Comparison of ENCODE assay signal across 25 cellular contexts in the genomic region with DNA sequence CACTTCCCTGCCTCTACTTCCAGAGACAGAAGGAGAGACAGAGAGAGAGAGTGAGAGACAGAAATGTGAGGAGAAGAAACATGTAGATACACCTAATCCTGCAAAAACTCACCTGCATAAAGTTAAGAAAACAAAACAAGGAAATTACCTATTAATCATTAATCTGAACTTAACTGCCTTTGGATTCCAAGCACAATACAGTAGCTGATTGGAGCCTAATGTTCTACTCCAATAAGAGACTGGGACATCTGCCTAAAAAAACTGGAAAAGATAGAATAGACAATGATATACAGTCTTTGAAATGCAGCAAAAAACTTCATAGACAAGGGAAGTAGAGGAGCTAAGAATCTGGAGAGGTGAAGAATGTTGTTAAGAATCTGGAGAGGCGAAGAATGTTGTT.
"Had no signal": no experiment of that assay in that cellular context is flagged by ENCODE, and none has a peak within 500 bp of the region (broad histone marks: within the 10 kb centered on the region; RNA-seq: fewer than 3 reads in every experiment).

No MANE protein-coding gene starts in this region.

- ATAC-seq: activated CD4-positive, alpha-beta T cell treated with anti-CD3 and anti-CD28 coated beads for 36 hours; activated T-cell treated with anti-CD3 and anti-CD28 coated beads, Interleukin-2, amount 50 U/mL, for 72 hours; K562; Panc1; Right ventricle myocardium inferior had no signal

- H3K4me3 Mint-ChIP-seq: activated CD4-positive, alpha-beta memory T cell treated with anti-CD3 and anti-CD28 coated beads, Interleukin-2, amount 10 ng/mL, durations not matched to agents 7 days and 5 days; activated CD4-positive, alpha-beta T cell treated with anti-CD3 and anti-CD28 coated beads for 36 hours; activated naive CD4-positive, alpha-beta T cell treated with anti-CD3 and anti-CD28 coated beads, Interleukin-2, amount 10 ng/mL, durations not matched to agents 7 days and 5 days; activated naive CD8-positive, alpha-beta T cell treated with anti-CD3 and anti-CD28 coated beads for 36 hours; activated T-cell treated with anti-CD3 and anti-CD28 coated beads, Interleukin-2, amount 50 U/mL, for 72 hours had no signal

- H3K4me3 ChIP-seq: breast epithelium, K562, SK-N-MC had no signal

- H3K4me1 ChIP-seq: breast epithelium had no signal

- H3K9me3 ChIP-seq: breast epithelium had no signal

- H3K27ac Mint-ChIP-seq: activated CD4-positive, alpha-beta memory T cell treated with anti-CD3 and anti-CD28 coated beads, Interleukin-2, amount 10 ng/mL, durations not matched to agents 7 days and 5 days; activated CD4-positive, alpha-beta T cell treated with anti-CD3 and anti-CD28 coated beads for 36 hours; activated naive CD4-positive, alpha-beta T cell treated with anti-CD3 and anti-CD28 coated beads, Interleukin-2, amount 10 ng/mL, durations not matched to agents 7 days and 5 days; activated naive CD8-positive, alpha-beta T cell treated with anti-CD3 and anti-CD28 coated beads for 36 hours; activated T-cell treated with anti-CD3 and anti-CD28 coated beads, Interleukin-2, amount 50 U/mL, for 72 hours; activated T-helper 2 cell treated with anti-CD3 and anti-CD28 coated beads, Interferon-gamma antibody, Interleukin-2, Interleukin-4, amounts not matched to agents 10 μg/mL and 5 μg/mL and 100 μg/mL, durations not matched to agents 14 hours and 24 hours and 36 hours had no signal

- H3K36me3 ChIP-seq: breast epithelium, WERI-Rb-1 had no signal

- H3K27me3 ChIP-seq: breast epithelium had no signal

- H3K27me3 Mint-ChIP-seq: activated CD4-positive, alpha-beta memory T cell treated with anti-CD3 and anti-CD28 coated beads, Interleukin-2, amount 10 ng/mL, durations not matched to agents 7 days and 5 days; activated CD4-positive, alpha-beta T cell treated with anti-CD3 and anti-CD28 coated beads for 36 hours; activated naive CD4-positive, alpha-beta T cell treated with anti-CD3 and anti-CD28 coated beads, Interleukin-2, amount 10 ng/mL, durations not matched to agents 7 days and 5 days; activated naive CD8-positive, alpha-beta T cell treated with anti-CD3 and anti-CD28 coated beads for 36 hours had no signal

- H3K27ac ChIP-seq: breast epithelium, SK-N-MC, WERI-Rb-1 had no signal

- H3K36me3 Mint-ChIP-seq: activated naive CD4-positive, alpha-beta T cell treated with anti-CD3 and anti-CD28 coated beads, Interleukin-2, amount 10 ng/mL, durations not matched to agents 7 days and 5 days; activated naive CD8-positive, alpha-beta T cell treated with anti-CD3 and anti-CD28 coated beads for 36 hours had no signal

- H3K4me1 Mint-ChIP-seq: activated CD4-positive, alpha-beta memory T cell treated with anti-CD3 and anti-CD28 coated beads, Interleukin-2, amount 10 ng/mL, durations not matched to agents 7 days and 5 days; activated CD4-positive, alpha-beta T cell treated with anti-CD3 and anti-CD28 coated beads for 36 hours; activated naive CD4-positive, alpha-beta T cell treated with anti-CD3 and anti-CD28 coated beads, Interleukin-2, amount 10 ng/mL, durations not matched to agents 7 days and 5 days; activated naive CD8-positive, alpha-beta T cell treated with anti-CD3 and anti-CD28 coated beads for 36 hours had no signal

- DNase-seq: activated CD4-positive, alpha-beta memory T cell treated with anti-CD3 and anti-CD28 coated beads, Interleukin-2, amount 10 ng/mL, durations not matched to agents 7 days and 5 days; activated CD4-positive, alpha-beta T cell treated with anti-CD3 and anti-CD28 coated beads for 36 hours; activated CD4-positive, alpha-beta T cell treated with anti-CD3 and anti-CD28 coated beads, Interleukin-2, amount 50 U/mL, for 1 hour; activated gamma-delta T cell treated with Interleukin-2 at 50 U/mL for 16 hours; activated naive CD4-positive, alpha-beta T cell treated with anti-CD3 and anti-CD28 coated beads, Interleukin-2, amount 10 ng/mL, durations not matched to agents 7 days and 5 days; activated naive CD8-positive, alpha-beta T cell treated with anti-CD3 and anti-CD28 coated beads for 36 hours; activated T-cell treated with anti-CD3 and anti-CD28 coated beads, Interleukin-2, amount 50 U/mL, for 72 hours; caudate nucleus; NCI-H1092; NCI-H1417; NCI-H1930; NCI-H2171; NCI-H2227 treated with DMSO at 0.1 percent for 48 hours; NCI-H446 treated with DMSO at 0.1 percent for 48 hours; NCI-H526; NCI-H774; RPMI8226; T-helper 1 cell; WERI-Rb-1 had no signal
